In the genomic region with DNA sequence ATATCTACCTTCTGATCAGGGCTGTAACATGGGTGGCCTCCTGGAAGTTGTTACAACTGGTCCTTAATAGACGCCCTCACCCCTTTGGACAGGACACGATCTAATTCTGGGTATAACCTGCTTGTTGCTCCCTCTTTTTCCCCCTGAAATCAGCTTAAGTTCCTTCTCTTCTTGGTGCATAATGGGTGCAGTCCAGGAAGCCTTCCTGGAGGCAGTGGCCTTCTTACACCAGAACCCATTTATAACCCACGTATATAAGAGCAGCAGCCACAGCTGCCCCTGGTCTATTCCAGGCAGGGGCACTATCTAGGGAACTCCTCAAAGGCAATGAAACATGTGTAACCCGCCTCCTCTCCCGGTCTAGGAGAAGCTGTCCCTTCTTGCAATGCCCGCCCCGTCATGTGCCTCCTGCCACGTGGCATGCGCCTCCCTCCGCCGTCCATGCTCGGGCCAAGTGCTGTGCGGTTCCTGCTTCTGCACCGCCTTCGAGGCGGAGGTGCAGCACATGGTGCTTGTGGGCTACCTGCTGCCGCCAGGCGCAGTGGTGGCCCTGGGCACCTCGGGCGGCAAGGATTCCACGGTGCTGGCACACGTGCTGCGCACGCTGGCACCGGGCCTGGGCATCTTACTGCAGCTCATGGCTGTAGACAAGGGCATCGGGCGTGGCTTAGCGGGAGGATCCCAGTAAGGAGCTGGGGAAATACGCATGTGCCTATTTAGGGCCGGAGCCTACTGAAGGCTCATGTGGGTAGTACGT, we compare ENCODE assay signal across 27 cellular contexts. TPM values are rescaled to one million over a fixed set of nuclear protein-coding genes. Genes with fewer than 3 reads are reported as not detected.
DNase-seq lines count a peak whose midpoint lies in the region; ATAC-seq, FAIRE-seq and TF ChIP-seq lines count a peak whose summit lies in the region.
"Had no signal": no experiment of that assay in that cellular context is flagged by ENCODE, and none has a peak within 500 bp of the region (broad histone marks: within the 10 kb centered on the region; RNA-seq: fewer than 3 reads in every experiment).

No MANE protein-coding gene starts in this region.

- H4K8ac ChIP-seq in H1 (ENCODE audit: extremely low read depth, insufficient read depth, low read length) (peak overlapping the region; percentile 35; the same call in 1 of the 2 replicates), neuronal stem cell (ENCODE audit: low read depth, low read length) (no peak overlapping the region), trophoblast cell (ENCODE audit: low read depth, low read length) (no peak overlapping the region)

- POLR2A ChIA-PET in H1 (lab: Charles Lee; ENCODE audit: partially characterized antibody) = no interaction called here

- FAIRE-seq in H1 (lab: Jason Lieb, UNC) = no peak
- FAIRE-seq: A549, D721Med, GM12891, GM19239 had no signal

- H4K5ac ChIP-seq in H1 (ENCODE audit: insufficient read length, low read depth, low read length) = no peak overlapping the region

- H3K27me3 Mint-ChIP-seq in natural killer cell (ENCODE audit: low read depth in 2 of 2) = peaks cover 0 to 14% of the 10 kb centered on the region in 2 donors
- H3K27me3 Mint-ChIP-seq in natural killer cell treated with Interleukin-12 subunit alpha and Interleukin-12 subunit beta and Interleukin-15 and Interleukin-18, amount 100 ng/mL, for 72 hours = peaks cover 0 to 10% of the 10 kb centered on the region in 2 donors

- H2BK5ac ChIP-seq in H1 (ENCODE audit: low read depth, low read length) (no peak overlapping the region), neuronal stem cell (ENCODE audit: low read length) (peak overlapping the region; percentile 16), trophoblast cell (ENCODE audit: low read depth, low read length, poor library complexity) (no peak overlapping the region)

- H2BK20ac ChIP-seq in H1 (ENCODE audit: low read length) = no peak overlapping the region

- intact Hi-C loops in natural killer cell (cut with micrococcal nuclease) = no loop called here
- intact Hi-C loops in testis (cut with DNase I; ENCODE audit: low total_unique reads) = no loop called here

- H3K36me3 Mint-ChIP-seq in natural killer cell = no peaks in the 10 kb centered on the region
- H3K36me3 Mint-ChIP-seq in natural killer cell treated with Interleukin-12 subunit alpha and Interleukin-12 subunit beta and Interleukin-15 and Interleukin-18, amount 100 ng/mL, for 72 hours = peaks cover 4% of the 10 kb centered on the region
- H3K36me3 Mint-ChIP-seq: CD14-positive monocyte had no signal

- peak overlapping the region; percentile 17 for H3K4me3 Mint-ChIP-seq in natural killer cell
- H3K4me3 Mint-ChIP-seq in natural killer cell treated with Interleukin-12 subunit alpha and Interleukin-12 subunit beta and Interleukin-15 and Interleukin-18, amount 100 ng/mL, for 72 hours = no peak overlapping the region
- H3K4me3 Mint-ChIP-seq: CD14-positive monocyte; CD4-positive, alpha-beta T cell had no signal

- WGBS in H1 (ENCODE audit: extremely low coverage in 1 of 2, insufficient coverage in 1 of 2, insufficient read length in 1 of 2, insufficient replicate concordance in 2 of 2, low coverage in 1 of 2, low lambda C conversion rate in 2 of 2, missing lambda C conversion rate in 1 of 2), 2 experiments = 91% methylated on average over 31 of the region's 31 CpGs; no CpG with 5 or more reads in 1 of the 2 experiments
- WGBS in neuronal stem cell (ENCODE audit: extremely low coverage in 2 of 2, insufficient read length in 2 of 2, insufficient replicate concordance in 1 of 2), 2 donors = no CpG with 5 or more reads among the region's 31 CpGs
- 86 to 90% methylated on average over 19 to 31 of the region's 31 CpGs for WGBS in testis, 2 donors
- WGBS in trophoblast cell (ENCODE audit: extremely low coverage, insufficient coverage, insufficient read length) = no CpG with 5 or more reads among the region's 31 CpGs

- H3K14ac ChIP-seq in H1 (ENCODE audit: insufficient read length) = no peak overlapping the region
- no peak overlapping the region for H3K14ac ChIP-seq in neuronal stem cell (ENCODE audit: low read length)
- H3K14ac ChIP-seq in trophoblast cell (ENCODE audit: low read length) = no peak overlapping the region

- H3K23me2 ChIP-seq in H1 (ENCODE audit: low read depth, low read length) = peaks cover 9% of the 10 kb centered on the region

- H3K4me1 Mint-ChIP-seq in natural killer cell = peaks cover 21 to 42% of the 10 kb centered on the region in 2 donors
- peaks cover 17 to 23% of the 10 kb centered on the region in 2 donors for H3K4me1 Mint-ChIP-seq in natural killer cell treated with Interleukin-12 subunit alpha and Interleukin-12 subunit beta and Interleukin-15 and Interleukin-18, amount 100 ng/mL, for 72 hours (ENCODE audit: low read depth in 2 of 2)

- H3K27ac ChIP-seq in H1 (ENCODE audit: low read depth, low read length) (no peak overlapping the region), neuronal stem cell (replicated peaks; ENCODE audit: low read length) (no peak overlapping the region), testis (no peak overlapping the region), trophoblast cell (ENCODE audit: low read depth, low read length) (no peak overlapping the region)
- H3K27ac ChIP-seq: A549; BLaER1 treated with 17β-estradiol and CSF1 and Interleukin-3, amounts not matched to agents 10 nM and 100 nM; GM23248 had no signal

- no peak overlapping the region for H2BK12ac ChIP-seq in H1 (ENCODE audit: low read depth, low read length)
- no peak overlapping the region for H2BK12ac ChIP-seq in neuronal stem cell (ENCODE audit: low read length)
- H2BK12ac ChIP-seq in trophoblast cell (ENCODE audit: low read length) = no peak overlapping the region

- peaks cover 0 to 3% (median 2%) of the 10 kb centered on the region in 4 experiments; a peak in 4 of 7 replicates for H3K4me1 ChIP-seq in H1 (replicated peaks in 1 of 4; ENCODE audit: control insufficient read depth in 3 of 4, insufficient read depth in 4 of 4, low read length in 3 of 4)
- peaks cover 8 to 10% of the 10 kb centered on the region in 2 donors for H3K4me1 ChIP-seq in neuronal stem cell (ENCODE audit: control insufficient read depth in 2 of 2, insufficient read depth in 1 of 2, low read depth in 1 of 2, low read length in 2 of 2)
- H3K4me1 ChIP-seq in testis = peaks cover 6% of the 10 kb centered on the region
- peaks cover 3 to 5% of the 10 kb centered on the region in 2 experiments for H3K4me1 ChIP-seq in trophoblast cell (ENCODE audit: control insufficient read depth in 1 of 2, insufficient read depth in 2 of 2, low read length in 2 of 2)
- H3K4me1 ChIP-seq: BE2C had no signal

- DNase-seq in natural killer cell (no peak), H1 (ENCODE audit: low read depth in 1 of 2, low spot score in 2 of 2) (no peak), neuronal stem cell (ENCODE audit: low spot score) (no peak), testis (peak; percentile 31), H7 (no peak), trophoblast cell (no peak)
- DNase-seq in natural killer cell treated with Interleukin-12 subunit alpha and Interleukin-12 subunit beta and Interleukin-15 and Interleukin-18, amount 100 ng/mL, for 72 hours (ENCODE audit: low spot score) = no peak
- DNase-seq: 8988T; ACHN; AML-193; BE2C; CD4-positive, alpha-beta T cell; CD8-positive, alpha-beta memory T cell; DMS 273 treated with DMSO at 0.1 percent for 48 hours; DMS79; GF-D8; GM23248 had no signal

- H3K9me3 Mint-ChIP-seq in natural killer cell = peaks cover 0 to 2% of the 10 kb centered on the region in 2 donors
- peaks cover 4% of the 10 kb centered on the region for H3K9me3 Mint-ChIP-seq in natural killer cell treated with Interleukin-12 subunit alpha and Interleukin-12 subunit beta and Interleukin-15 and Interleukin-18, amount 100 ng/mL, for 72 hours
- H3K9me3 Mint-ChIP-seq: CD4-positive, alpha-beta T cell had no signal

- H3K18ac ChIP-seq in H1 (ENCODE audit: extremely low read depth, low read length) (no peak overlapping the region), neuronal stem cell (ENCODE audit: low read length) (no peak overlapping the region), trophoblast cell (ENCODE audit: low read length) (no peak overlapping the region)

- H3K36me3 ChIP-seq in H1 (ENCODE audit: control insufficient read depth in 2 of 4, insufficient read depth in 4 of 4, low read length in 3 of 4) (no peaks in the 10 kb centered on the region), neuronal stem cell (replicated peaks in 1 of 2; ENCODE audit: control insufficient read depth in 2 of 2, insufficient read depth in 2 of 2, low read length in 2 of 2) (no peaks in the 10 kb centered on the region), testis (ENCODE audit: low read depth, missing control alignments) (no peaks in the 10 kb centered on the region), H7 (replicated peaks; ENCODE audit: control insufficient read depth, insufficient read depth, low read length) (no peaks in the 10 kb centered on the region), trophoblast cell (ENCODE audit: control insufficient read depth in 1 of 2, insufficient read depth in 2 of 2, low read length in 2 of 2) (no peaks in the 10 kb centered on the region)
- H3K36me3 ChIP-seq: BE2C; BLaER1 treated with 17β-estradiol and CSF1 and Interleukin-3, amounts not matched to agents 10 nM and 100 nM; HAP-1 had no signal

- H3K27ac Mint-ChIP-seq in natural killer cell = no peak overlapping the region
- no peak overlapping the region for H3K27ac Mint-ChIP-seq in natural killer cell treated with Interleukin-12 subunit alpha and Interleukin-12 subunit beta and Interleukin-15 and Interleukin-18, amount 100 ng/mL, for 72 hours
- H3K27ac Mint-ChIP-seq: CD4-positive, alpha-beta T cell; CD8-positive, alpha-beta memory T cell had no signal

- no peak for TF ChIP-seq EP300 in H1 (IDR thresholded peaks at IDR 0.05; ENCODE audit: borderline replicate concordance in 1 of 2, low read depth in 2 of 2, low read length in 2 of 2)

- no peak overlapping the region for H2AK5ac ChIP-seq in H1 (ENCODE audit: low read depth, low read length)
- H2AK5ac ChIP-seq in neuronal stem cell (ENCODE audit: low read depth, low read length) = no peak overlapping the region
- H2AK5ac ChIP-seq in trophoblast cell (ENCODE audit: low read length) = no peak overlapping the region

- no peak overlapping the region for H3K4me2 ChIP-seq in H1 (ENCODE audit: insufficient read depth in 1 of 2, low read depth in 2 of 2, low read length in 2 of 2)
- H3K4me2 ChIP-seq in neuronal stem cell (ENCODE audit: insufficient read depth, low read length, poor library complexity, severe bottlenecking) = no peak overlapping the region
- H3K4me2 ChIP-seq in trophoblast cell (ENCODE audit: low read length) = no peak overlapping the region
- H3K4me2 ChIP-seq: A549; BLaER1 treated with 17β-estradiol and CSF1 and Interleukin-3, amounts not matched to agents 10 nM and 100 nM had no signal

- H4K91ac ChIP-seq in H1 (replicated peaks; ENCODE audit: insufficient read length, low read length) = no peak overlapping the region
- H4K91ac ChIP-seq in neuronal stem cell (ENCODE audit: low read depth, low read length, poor library complexity) = no peak overlapping the region
- no peak overlapping the region for H4K91ac ChIP-seq in trophoblast cell (ENCODE audit: low read depth, low read length)

- TF ChIP-seq CTCF in natural killer cell (IDR thresholded peaks at IDR 0.05) = no peak
- TF ChIP-seq CTCF in H1 (IDR thresholded peaks at IDR 0.05; ENCODE audit: control extremely low read depth in 1 of 3, insufficient read depth in 1 of 3, low read depth in 1 of 3, low read length in 3 of 3) = no peak
- TF ChIP-seq CTCF in testis (IDR thresholded peaks at IDR 0.05) = no peak

- H2BK120ac ChIP-seq in H1 (replicated peaks; ENCODE audit: low read depth, low read length) (no peak overlapping the region), neuronal stem cell (ENCODE audit: low read depth, low read length) (no peak overlapping the region), trophoblast cell (ENCODE audit: insufficient read depth, low read length, poor library complexity) (no peak overlapping the region)

- H4K12ac ChIP-seq in trophoblast cell (ENCODE audit: low read depth, low read length) = no peak overlapping the region

- no peaks in the 10 kb centered on the region for H3K79me1 ChIP-seq in H1 (ENCODE audit: low read depth, low read length)
- H3K79me1 ChIP-seq in neuronal stem cell (ENCODE audit: low read depth, low read length) = no peaks in the 10 kb centered on the region
- H3K79me1 ChIP-seq in trophoblast cell (ENCODE audit: low read length) = peaks cover 4% of the 10 kb centered on the region

- no peak overlapping the region for H2AFZ ChIP-seq in H1 (ENCODE audit: low read length)
- no peak overlapping the region for H2AFZ ChIP-seq in neuronal stem cell (ENCODE audit: low read length)
- no peak overlapping the region for H2AFZ ChIP-seq in trophoblast cell (ENCODE audit: insufficient read depth, low read length, poor library complexity)
- H2AFZ ChIP-seq: GM23248 had no signal

- no peak overlapping the region for H3K9ac ChIP-seq in H1 (replicated peaks in 1 of 4; ENCODE audit: extremely low read depth in 1 of 4, low read depth in 3 of 4, low read length in 3 of 4)
- peak overlapping the region; percentile 6 for H3K9ac ChIP-seq in neuronal stem cell (ENCODE audit: low read depth, low read length, poor library complexity)
- H3K9ac ChIP-seq in trophoblast cell (ENCODE audit: low read length) = no peak overlapping the region
- H3K9ac ChIP-seq: BLaER1 treated with 17β-estradiol and CSF1 and Interleukin-3, amounts not matched to agents 10 nM and 100 nM; GM23248 had no signal

- H3K79me2 ChIP-seq in H1 (ENCODE audit: control insufficient read depth in 1 of 2, insufficient read depth in 2 of 2, low read length in 2 of 2) (no peaks in the 10 kb centered on the region), trophoblast cell (ENCODE audit: control insufficient read depth, insufficient read depth, low read length, poor library complexity) (no peaks in the 10 kb centered on the region)

- no peak overlapping the region for H3K56ac ChIP-seq in H1 (replicated peaks; ENCODE audit: insufficient read length, low read depth, low read length)

- CTCF ChIA-PET in H1 (lab: Charles Lee; ENCODE audit: partially characterized antibody) = interaction anchor here (1.2 to 2.6 kb wide), 4 partner anchors 9 to 127 kb away, joined by 3 to 12 read pairs (median 4); no protein-coding TSS in a partner anchor

- TF ChIP-seq POLR2A in H1 (IDR thresholded peaks at IDR 0.05; ENCODE audit: control extremely low read depth in 1 of 2, low read depth in 2 of 2, low read length in 2 of 2) (no peak), testis (IDR thresholded peaks at IDR 0.05) (no peak)

- no peak overlapping the region for H3K4me3 ChIP-seq in H1 (ENCODE audit: extremely low read depth in 1 of 4, insufficient read depth in 2 of 4, low read depth in 3 of 4, low read length in 4 of 4)
- peak overlapping the region in 1 of 2 donors; percentile 63 for H3K4me3 ChIP-seq in neuronal stem cell (ENCODE audit: low read length in 2 of 2)
- peak overlapping the region; percentile 5 to 9 for H3K4me3 ChIP-seq in testis
- H3K4me3 ChIP-seq in H7 (ENCODE audit: insufficient read depth, low read depth, low read length) = no peak overlapping the region
- no peak overlapping the region for H3K4me3 ChIP-seq in trophoblast cell (ENCODE audit: low read depth, low read length)
- H3K4me3 ChIP-seq: A549; BLaER1 treated with 17β-estradiol and CSF1 and Interleukin-3, amounts not matched to agents 10 nM and 100 nM; GM23248; HAP-1 had no signal

- no peak for TF ChIP-seq RAD21 in H1 (IDR thresholded peaks at IDR 0.05 in 1 of 2, conservative IDR thresholded peaks at IDR 0.05 in 1 of 2; ENCODE audit: low read depth in 2 of 2, low read length in 2 of 2)

- H3K27me3 ChIP-seq in H1 (replicated peaks in 1 of 4; ENCODE audit: control insufficient read depth in 3 of 4, extremely low read depth in 1 of 4, insufficient read depth in 3 of 4, low read length in 3 of 4) = 0 out of 7 replicates have a peak, but pooled peaks cover 0 to 2% (median 0%) of the 10 kb centered on the region in 4 experiments
- H3K27me3 ChIP-seq in neuronal stem cell (ENCODE audit: control insufficient read depth in 3 of 3, insufficient read depth in 3 of 3, low read depth in 1 of 3, low read length in 3 of 3) = no peaks in the 10 kb centered on the region
- no peaks in the 10 kb centered on the region for H3K27me3 ChIP-seq in testis
- H3K27me3 ChIP-seq in H7 (ENCODE audit: control insufficient read depth, insufficient read depth, low read length) = no peaks in the 10 kb centered on the region
- H3K27me3 ChIP-seq in trophoblast cell (ENCODE audit: insufficient read depth, low read length) = no peaks in the 10 kb centered on the region
- H3K27me3 ChIP-seq: BE2C; BLaER1 treated with 17β-estradiol and CSF1 and Interleukin-3, amounts not matched to agents 10 nM and 100 nM had no signal

- ATAC-seq in natural killer cell = no peak
- ATAC-seq in natural killer cell treated with Interleukin-12 subunit alpha and Interleukin-12 subunit beta and Interleukin-15 and Interleukin-18, amount 100 ng/mL, for 72 hours = no peak
- ATAC-seq in HG03460 (IDR thresholded peaks at IDR 0.05; ENCODE audit: unreplicated experiment) = no peak
- ATAC-seq: A549 had no signal

- H3K4ac ChIP-seq in H1 (replicated peaks; ENCODE audit: insufficient read length, low read depth, low read length) = no peak overlapping the region
- H3K4ac ChIP-seq in neuronal stem cell (ENCODE audit: low read length) = no peak overlapping the region
- H3K4ac ChIP-seq in trophoblast cell (ENCODE audit: low read depth, low read length) = no peak overlapping the region

- H2BK15ac ChIP-seq in H1 (ENCODE audit: low read length) (no peak overlapping the region), neuronal stem cell (ENCODE audit: low read length) (no peak overlapping the region)

- H3K23ac ChIP-seq in H1 (ENCODE audit: insufficient read length) = no peak overlapping the region
- H3K23ac ChIP-seq in neuronal stem cell (ENCODE audit: low read depth, low read length, poor library complexity) = peak overlapping the region; percentile 13
- no peak overlapping the region for H3K23ac ChIP-seq in trophoblast cell (ENCODE audit: low read length)

- no peaks in the 10 kb centered on the region for H4K20me1 ChIP-seq in H1 (replicated peaks in 1 of 2; ENCODE audit: control insufficient read depth in 1 of 2, insufficient read depth in 2 of 2, low read length in 2 of 2)
- H4K20me1 ChIP-seq: BLaER1 treated with 17β-estradiol and CSF1 and Interleukin-3, amounts not matched to agents 10 nM and 100 nM had no signal

- H3K9me3 ChIP-seq in H1 (ENCODE audit: insufficient read depth in 2 of 2, low read depth in 1 of 2, low read length in 1 of 2) (peaks cover 22 to 49% of the 10 kb centered on the region in 2 experiments; a peak in 3 of 4 replicates), neuronal stem cell (replicated peaks in 1 of 2; ENCODE audit: control insufficient read depth in 2 of 2, insufficient read depth in 1 of 2, low read depth in 1 of 2, low read length in 2 of 2) (peaks cover 0 to 16% of the 10 kb centered on the region in 2 donors), testis (no peaks in the 10 kb centered on the region), trophoblast cell (ENCODE audit: insufficient read depth, low read depth, low read length) (peaks cover 15% of the 10 kb centered on the region)
- H3K9me3 ChIP-seq: BE2C, HAP-1 had no signal

RNA-seq across cellular contexts. Expression of gene ZNF175, which starts 27.3 kb away (rescaled TPM):
- total RNA-seq in natural killer cell (1 to 10 TPM; 3.4 to 4.8 (median 4.0) TPM), testis (10 to 100 TPM; 12.1 to 12.3 TPM)
- 10 to 100 TPM in 1 of 2 donors, 1 to 10 TPM in 1; 9.9 to 13.2 TPM for total RNA-seq in natural killer cell treated with Interleukin-12 subunit alpha and Interleukin-12 subunit beta and Interleukin-15 and Interleukin-18, amount 100 ng/mL, for 72 hours
- total RNA-seq in H1 (2021; fragmentation: NEBNext Ultra II Directional; extraction: Animal tissue kit (Norgen Biotek cat#: 25700)) = 11.0 and 11.1 TPM in 2 replicates
- polyA plus RNA-seq in H1 (2011; rRNA removed) (1.5 and 1.7 TPM in 2 replicates), testis (ENCODE audit: insufficient read depth, low read depth, low replicate concordance) (11.0 TPM)
- 2.1 TPM for polyA plus RNA-seq in H1 (2011; cell fraction: cytosol; rRNA removed)
- 3.1 TPM for polyA plus RNA-seq in H1 (2011; cell fraction: nucleus; rRNA removed)
- 6.7 to 9.4 TPM (median 7.9 TPM) in 4 replicates for polyA plus RNA-seq in H1 (2012, experiment 1 of 2)
- polyA plus RNA-seq in H1 (2012, experiment 2 of 2) = 1.1 TPM
- polyA plus RNA-seq in H1 (2013, experiment 1 of 2) = 2.9 TPM
- polyA plus RNA-seq in H1 (2013, experiment 2 of 2) = 3.7 TPM
- polyA minus RNA-seq in H1 (2011; rRNA and poly(A)+ RNA removed) = 6.1 and 7.5 TPM in 2 replicates
- polyA minus RNA-seq in H1 (2011; cell fraction: cytosol; rRNA and poly(A)+ RNA removed) = 3.2 TPM
- 6.5 TPM for polyA minus RNA-seq in H1 (2011; cell fraction: nucleus; rRNA and poly(A)+ RNA removed)
- polyA plus RNA-seq in neuronal stem cell (2013, experiment 1 of 2) = 4.0 TPM
- 4.4 TPM for polyA plus RNA-seq in neuronal stem cell (2013, experiment 2 of 2)
- 2.4 and 3.0 TPM in 2 replicates for total RNA-seq in H7 (2014; rRNA removed; shearing (Covaris generic))
- 9.4 and 9.7 TPM in 2 replicates for polyA plus RNA-seq in trophoblast cell (2013)

RNA-seq across cellular contexts. Expression of gene SIGLEC5, which starts 31.9 kb away (rescaled TPM):
- total RNA-seq in natural killer cell = 1 to 10 TPM in 1 of 3 donors, under 1 TPM in 2; 0.54 to 1.0 (median 0.90) TPM
- total RNA-seq in natural killer cell treated with Interleukin-12 subunit alpha and Interleukin-12 subunit beta and Interleukin-15 and Interleukin-18, amount 100 ng/mL, for 72 hours = under 1 TPM; 0.22 to 0.64 TPM
- not detected in 2 replicates for total RNA-seq in H1 (2021; fragmentation: NEBNext Ultra II Directional; extraction: Animal tissue kit (Norgen Biotek cat#: 25700))
- not detected in 2 replicates for polyA plus RNA-seq in H1 (2011; rRNA removed)
- not detected for polyA plus RNA-seq in H1 (2011; cell fraction: cytosol; rRNA removed)
- polyA plus RNA-seq in H1 (2011; cell fraction: nucleus; rRNA removed) = not detected
- not detected in 4 replicates for polyA plus RNA-seq in H1 (2012, experiment 1 of 2)
- polyA plus RNA-seq in H1 (2012, experiment 2 of 2) = not detected
- polyA plus RNA-seq in H1 (2013, experiment 1 of 2) = not detected
- polyA plus RNA-seq in H1 (2013, experiment 2 of 2) = not detected
- not detected in 2 replicates for polyA minus RNA-seq in H1 (2011; rRNA and poly(A)+ RNA removed)
- not detected for polyA minus RNA-seq in H1 (2011; cell fraction: cytosol; rRNA and poly(A)+ RNA removed)
- polyA minus RNA-seq in H1 (2011; cell fraction: nucleus; rRNA and poly(A)+ RNA removed) = not detected
- not detected for polyA plus RNA-seq in neuronal stem cell (2013, experiment 1 of 2)
- polyA plus RNA-seq in neuronal stem cell (2013, experiment 2 of 2) = not detected
- total RNA-seq in testis = not detected
- polyA plus RNA-seq in testis (ENCODE audit: insufficient read depth, low read depth, low replicate concordance) = not detected
- not detected in 2 replicates for total RNA-seq in H7 (2014; rRNA removed; shearing (Covaris generic))
- polyA plus RNA-seq in trophoblast cell (2013) = not detected in 2 replicates
- total RNA-seq: CD4-positive, alpha-beta T cell; G401; GM23248; H4 had no signal
- polyA plus RNA-seq: A549; CD8-positive, alpha-beta memory T cell; GM23248 had no signal

RNA-seq across cellular contexts. Expression of gene SIGLEC14, which starts 48.3 kb away (rescaled TPM):
- total RNA-seq in natural killer cell (1 to 10 TPM; 2.7 to 4.9 (median 2.9) TPM), testis (1 to 10 TPM; 3.7 to 5.7 TPM)
- total RNA-seq in natural killer cell treated with Interleukin-12 subunit alpha and Interleukin-12 subunit beta and Interleukin-15 and Interleukin-18, amount 100 ng/mL, for 72 hours = not detected
- not detected in 2 replicates for total RNA-seq in H1 (2021; fragmentation: NEBNext Ultra II Directional; extraction: Animal tissue kit (Norgen Biotek cat#: 25700))
- polyA plus RNA-seq in H1 (2011; rRNA removed) (not detected in 2 replicates), testis (ENCODE audit: insufficient read depth, low read depth, low replicate concordance) (1.5 TPM)
- not detected for polyA plus RNA-seq in H1 (2011; cell fraction: cytosol; rRNA removed)
- polyA plus RNA-seq in H1 (2011; cell fraction: nucleus; rRNA removed) = not detected
- 0.08 TPM in 1 of 4 replicates, not detected in the others for polyA plus RNA-seq in H1 (2012, experiment 1 of 2)
- polyA plus RNA-seq in H1 (2012, experiment 2 of 2) = not detected
- polyA plus RNA-seq in H1 (2013, experiment 1 of 2) = not detected
- 0.04 TPM for polyA plus RNA-seq in H1 (2013, experiment 2 of 2)
- not detected in 2 replicates for polyA minus RNA-seq in H1 (2011; rRNA and poly(A)+ RNA removed)
- polyA minus RNA-seq in H1 (2011; cell fraction: cytosol; rRNA and poly(A)+ RNA removed) = not detected
- polyA minus RNA-seq in H1 (2011; cell fraction: nucleus; rRNA and poly(A)+ RNA removed) = not detected
- polyA plus RNA-seq in neuronal stem cell (2013, experiment 1 of 2) = 0.01 TPM
- not detected for polyA plus RNA-seq in neuronal stem cell (2013, experiment 2 of 2)
- not detected in 2 replicates for total RNA-seq in H7 (2014; rRNA removed; shearing (Covaris generic))
- polyA plus RNA-seq in trophoblast cell (2013) = 1.0 TPM in 2 replicates
- total RNA-seq: G401, GM23248, H4 had no signal
- polyA plus RNA-seq: CD8-positive, alpha-beta memory T cell; GM23248 had no signal

Comparison
In these comparisons a context has a peak if more than half of its experiments do, and no peak if none do; other contexts are left out.
1. H3K4me3 ChIP-seq: peak in testis (2 of 2); none in H1 (0 of 4), H7 (single experiment) and trophoblast cell (single experiment).